In the genomic region with DNA sequence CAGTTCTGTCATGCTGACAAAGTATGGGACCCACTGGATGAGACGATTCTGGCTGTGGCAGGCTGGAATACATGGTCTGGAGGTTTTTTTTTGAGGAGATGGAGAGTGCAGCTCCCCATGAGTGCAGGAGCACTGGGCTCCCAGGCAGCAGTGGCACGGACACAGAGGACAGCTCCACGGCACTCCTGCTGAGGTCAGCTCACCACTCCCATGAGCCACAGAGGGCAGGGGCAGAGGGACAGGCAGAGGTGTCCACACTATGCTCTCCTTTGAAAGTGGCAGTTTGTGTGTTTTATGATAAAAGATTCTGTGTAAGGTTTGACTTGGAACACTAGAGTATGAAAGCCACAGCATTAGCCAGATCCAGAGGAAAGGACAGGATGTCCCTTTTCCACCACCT, we compare ENCODE assay signal across 19 cellular contexts.
DNase-seq lines count a peak whose midpoint lies in the region; ATAC-seq, FAIRE-seq and TF ChIP-seq lines count a peak whose summit lies in the region.
"Had no signal": no experiment of that assay in that cellular context is flagged by ENCODE, and none has a peak within 500 bp of the region (broad histone marks: within the 10 kb centered on the region; RNA-seq: fewer than 3 reads in every experiment).

No MANE protein-coding gene starts in this region.

- CTCF ChIA-PET in A549 (lab: Yijun Ruan, JAX), result interaction anchor here (0.6 kb wide), 1 partner anchor 144 kb away, joined by 3 read pairs; no protein-coding TSS in a partner anchor
- CTCF ChIA-PET in Caco-2 (lab: Charles Lee), result no interaction called here
- CTCF ChIA-PET in CD4-positive, alpha-beta memory T cell (lab: Charles Lee; ENCODE audit: partially characterized antibody), result no interaction called here

- no peaks in the 10 kb centered on the region for H3K9me2 ChIP-seq in hepatocyte (replicated peaks; ENCODE audit: insufficient read depth)

- no peak for TF ChIP-seq POLR2A in A549 (IDR thresholded peaks at IDR 0.05; ENCODE audit: low read length)

- no peak for FAIRE-seq in A549 (lab: Jason Lieb, UNC)

- BruUV-seq in Caco-2 (replicated peaks; lab: Mats Ljungman, UMichigan), result no TSS peak

- peak; percentile 12 to 22; a peak in 3 of 6 replicates for ATAC-seq in A549
- ATAC-seq in central memory CD8-positive, alpha-beta T cell (replicated peaks; ENCODE audit: extremely low read depth, poor library complexity, severe bottlenecking), result no peak

- H3K4me3 ChIP-seq in A549 (no peak overlapping the region), Caco-2 (ENCODE audit: low read depth, low read length) (no peak overlapping the region), hepatocyte (no peak overlapping the region)
- no peak overlapping the region for H3K4me3 ChIP-seq in CD4-positive, alpha-beta memory T cell (ENCODE audit: low read length in 2 of 2)
- H3K4me3 ChIP-seq: PC-9 had no signal

- H3K27ac Mint-ChIP-seq in Caco-2 (ENCODE audit: unreplicated experiment), result peak overlapping the region; percentile 57
- H3K27ac Mint-ChIP-seq in central memory CD8-positive, alpha-beta T cell (ENCODE audit: low read depth), result peak overlapping the region; percentile 47
- H3K27ac Mint-ChIP-seq in CD4-positive, alpha-beta memory T cell, result peak overlapping the region in 1 of 7 donors; percentile 52

- H3K9me3 Mint-ChIP-seq in Caco-2 (ENCODE audit: unreplicated experiment), result no peaks in the 10 kb centered on the region
- H3K9me3 Mint-ChIP-seq in central memory CD8-positive, alpha-beta T cell, result no peaks in the 10 kb centered on the region
- H3K9me3 Mint-ChIP-seq in CD4-positive, alpha-beta memory T cell, result peaks cover 0 to 1% (median 0%) of the 10 kb centered on the region in 8 donors
- H3K9me3 Mint-ChIP-seq: IgD-negative memory B cell had no signal

- H4K20me1 ChIP-seq in hepatocyte (ENCODE audit: insufficient read depth, poor library complexity, severe bottlenecking), result no peaks in the 10 kb centered on the region

- H3K36me3 ChIP-seq in Caco-2 (ENCODE audit: control insufficient read depth, insufficient read depth, low read length), result peaks cover 6% of the 10 kb centered on the region
- peaks cover 3% of the 10 kb centered on the region for H3K36me3 ChIP-seq in hepatocyte (replicated peaks; ENCODE audit: insufficient read depth, low read depth)
- H3K36me3 ChIP-seq in CD4-positive, alpha-beta memory T cell (ENCODE audit: insufficient read depth, low read length), result peaks cover 67% of the 10 kb centered on the region

- no peak overlapping the region; the same call in 2 of the 3 replicates for H3K4me2 ChIP-seq in A549
- H3K4me2 ChIP-seq in hepatocyte, result no peak overlapping the region
- H3K4me2 ChIP-seq: PC-9 had no signal

- H3K4me1 Mint-ChIP-seq in Caco-2 (ENCODE audit: low read depth, unreplicated experiment), result no peaks in the 10 kb centered on the region
- H3K4me1 Mint-ChIP-seq in central memory CD8-positive, alpha-beta T cell, result no peaks in the 10 kb centered on the region
- H3K4me1 Mint-ChIP-seq in CD4-positive, alpha-beta memory T cell, result no peaks in the 10 kb centered on the region

- H3K27me3 ChIP-seq in Caco-2 (replicated peaks; ENCODE audit: control insufficient read depth, insufficient read depth, low read length) (no peaks in the 10 kb centered on the region), hepatocyte (no peaks in the 10 kb centered on the region)
- no peaks in the 10 kb centered on the region for H3K27me3 ChIP-seq in CD4-positive, alpha-beta memory T cell (ENCODE audit: insufficient read depth, low read length)

- TF ChIP-seq EP300 in A549 (IDR thresholded peaks at IDR 0.05), result no peak

- H3K79me2 ChIP-seq in hepatocyte, result peaks cover 16% of the 10 kb centered on the region

- H2AFZ ChIP-seq in hepatocyte, result no peak overlapping the region
- H2AFZ ChIP-seq: PC-9 had no signal

- TF ChIP-seq CTCF in A549 (IDR thresholded peaks at IDR 0.05), result no peak
- no peak for TF ChIP-seq CTCF in Caco-2 (IDR thresholded peaks at IDR 0.05; ENCODE audit: insufficient read depth in 1 of 2, low read depth in 1 of 2, low read length in 1 of 2, severe bottlenecking in 1 of 2, unreplicated experiment in 1 of 2)
- TF ChIP-seq CTCF in hepatocyte (IDR thresholded peaks at IDR 0.05; ENCODE audit: poor library complexity), result no peak

- 89% methylated on average over 3 of the region's 3 CpGs for WGBS in A549 (ENCODE audit: missing lambda C conversion rate)
- WGBS in hepatocyte (ENCODE audit: low lambda C conversion rate, missing lambda C conversion rate), result 88% methylated on average over 3 of the region's 3 CpGs

- peaks cover 95% of the 10 kb centered on the region for H3K36me3 Mint-ChIP-seq in Caco-2 (ENCODE audit: insufficient read depth, unreplicated experiment)
- H3K36me3 Mint-ChIP-seq in central memory CD8-positive, alpha-beta T cell (ENCODE audit: insufficient read depth), result peaks cover 38% of the 10 kb centered on the region
- peaks cover 52 to 88% of the 10 kb centered on the region in 2 donors for H3K36me3 Mint-ChIP-seq in CD4-positive, alpha-beta memory T cell

- no peak for TF ChIP-seq RAD21 in A549 (conservative IDR thresholded peaks at IDR 0.05 in 1 of 2, IDR thresholded peaks at IDR 0.05 in 1 of 2)

- H3K27ac ChIP-seq in A549 (no peak overlapping the region), hepatocyte (no peak overlapping the region)
- H3K27ac ChIP-seq in CD4-positive, alpha-beta memory T cell (ENCODE audit: low read depth, low read length), result no peak overlapping the region
- H3K27ac ChIP-seq: C4-2B, HL-60, PC-9 had no signal

- intact Hi-C loops in Caco-2 (cut with micrococcal nuclease; ENCODE audit: unreplicated experiment) (no loop called here), posterior vena cava (cut with DNase I) (no loop called here)
- intact Hi-C loops in CD4-positive, alpha-beta memory T cell (cut with micrococcal nuclease), result no loop called here

- POLR2A ChIA-PET in A549 (lab: Yijun Ruan, JAX), result interaction anchor here (0.5 kb wide), 1 partner anchor 298 kb away, joined by 4 read pairs; no protein-coding TSS in a partner anchor
- POLR2A ChIA-PET in Caco-2 (lab: Charles Lee), result no interaction called here
- POLR2A ChIA-PET in CD4-positive, alpha-beta memory T cell (lab: Charles Lee; ENCODE audit: partially characterized antibody), result no interaction called here

- H3K4me3 Mint-ChIP-seq in Caco-2 (ENCODE audit: unreplicated experiment), result no peak overlapping the region
- no peak overlapping the region for H3K4me3 Mint-ChIP-seq in central memory CD8-positive, alpha-beta T cell
- H3K4me3 Mint-ChIP-seq in CD4-positive, alpha-beta memory T cell, result no peak overlapping the region

- DNase-seq in A549 (ENCODE audit: low read depth in 1 of 2, low spot score in 1 of 2) (no peak), Caco-2 (no peak), posterior vena cava (ENCODE audit: low spot score) (peak; percentile 52), hepatocyte (ENCODE audit: low spot score) (no peak), superior temporal gyrus (ENCODE audit: extremely low spot score) (no peak)
- DNase-seq in central memory CD8-positive, alpha-beta T cell (ENCODE audit: low spot score in 2 of 2), result no peak
- DNase-seq in CD4-positive, alpha-beta memory T cell, result no peak
- DNase-seq: AML-193, DMS 273 treated with DMSO at 0.1 percent for 48 hours, DND-41, Karpas-422, NCI-H1417 treated with DMSO at 0.1 percent for 48 hours, NCI-H187 treated with DMSO at 0.1 percent for 48 hours, NCI-H345, NCI-H524 treated with DMSO at 0.1 percent for 48 hours, PC-9 had no signal

- H3K9me3 ChIP-seq in A549 (no peaks in the 10 kb centered on the region), Caco-2 (no peaks in the 10 kb centered on the region), hepatocyte (ENCODE audit: low read depth) (no peaks in the 10 kb centered on the region)
- no peaks in the 10 kb centered on the region for H3K9me3 ChIP-seq in CD4-positive, alpha-beta memory T cell (ENCODE audit: control insufficient read depth in 1 of 2, low read length in 2 of 2)

- H3K27me3 Mint-ChIP-seq in Caco-2 (ENCODE audit: insufficient read depth, unreplicated experiment), result no peaks in the 10 kb centered on the region
- no peaks in the 10 kb centered on the region for H3K27me3 Mint-ChIP-seq in central memory CD8-positive, alpha-beta T cell
- H3K27me3 Mint-ChIP-seq in CD4-positive, alpha-beta memory T cell, result no peaks in the 10 kb centered on the region
- H3K27me3 Mint-ChIP-seq: IgD-negative memory B cell had no signal

- H3K4me1 ChIP-seq in A549 (peaks cover 9% of the 10 kb centered on the region; the same call in 2 of the 3 replicates), Caco-2 (peaks cover 5% of the 10 kb centered on the region; the same call in 1 of the 2 replicates), hepatocyte (ENCODE audit: insufficient read depth) (no peaks in the 10 kb centered on the region)
- no peaks in the 10 kb centered on the region for H3K4me1 ChIP-seq in CD4-positive, alpha-beta memory T cell (ENCODE audit: insufficient read depth, low read length)

TF ChIP-seq in A549, 52 proteins besides CTCF, POLR2A, EP300 and RAD21:
- no peak for TF ChIP-seq MAX (IDR thresholded peaks at IDR 0.05)
- no peak for TF ChIP-seq NFE2L2 (conservative IDR thresholded peaks at IDR 0.05; ENCODE audit: low read length)
- no peak for TF ChIP-seq ZSCAN20 (CRISPR knock-in tag; IDR thresholded peaks at IDR 0.05)
- no peak for TF ChIP-seq ZNF302 (CRISPR knock-in tag; IDR thresholded peaks at IDR 0.05)
- no peak for TF ChIP-seq KDM1A (IDR thresholded peaks at IDR 0.05; ENCODE audit: low read depth)
- TF ChIP-seq HEYL (CRISPR knock-in tag; IDR thresholded peaks at IDR 0.05), result no peak
- no peak for TF ChIP-seq KDM5A (IDR thresholded peaks at IDR 0.05)
- TF ChIP-seq, protein P1, sequence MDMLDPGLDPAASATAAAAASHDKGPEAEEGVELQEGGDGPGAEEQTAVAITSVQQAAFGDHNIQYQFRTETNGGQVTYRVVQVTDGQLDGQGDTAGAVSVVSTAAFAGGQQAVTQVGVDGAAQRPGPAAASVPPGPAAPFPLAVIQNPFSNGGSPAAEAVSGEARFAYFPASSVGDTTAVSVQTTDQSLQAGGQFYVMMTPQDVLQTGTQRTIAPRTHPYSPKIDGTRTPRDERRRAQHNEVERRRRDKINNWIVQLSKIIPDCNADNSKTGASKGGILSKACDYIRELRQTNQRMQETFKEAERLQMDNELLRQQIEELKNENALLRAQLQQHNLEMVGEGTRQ (IDR thresholded peaks at IDR 0.05), result no peak
- no peak for TF ChIP-seq FOXS1 (CRISPR knock-in tag; IDR thresholded peaks at IDR 0.05)
- no peak for TF ChIP-seq CEBPB (IDR thresholded peaks at IDR 0.05)
